Comparison of ENCODE assay signal across 23 cellular contexts in the genomic region with DNA sequence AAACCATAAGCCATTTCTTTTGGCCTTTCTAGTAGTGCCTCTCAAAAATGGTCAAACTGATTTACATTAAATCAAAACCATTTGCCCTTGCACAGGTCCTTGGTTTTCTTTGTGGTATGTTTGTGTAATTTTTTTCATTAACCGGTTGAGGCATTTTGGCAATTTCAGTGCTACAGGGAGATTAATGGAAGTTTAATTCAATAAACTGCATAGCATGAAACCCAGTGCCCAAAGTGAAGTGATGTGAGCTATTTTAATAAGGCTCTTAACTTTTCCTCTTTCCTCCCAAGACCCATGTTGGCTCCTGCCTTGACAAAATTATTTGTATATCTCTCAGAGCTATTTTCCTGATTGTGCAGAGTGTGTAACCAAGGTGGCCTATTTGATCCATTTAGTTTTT.
"Had no signal": no experiment of that assay in that cellular context is flagged by ENCODE, and none has a peak within 500 bp of the region (broad histone marks: within the 10 kb centered on the region; RNA-seq: fewer than 3 reads in every experiment).

No MANE protein-coding gene starts in this region.

- H3K36me3 Mint-ChIP-seq: naive thymus-derived CD4-positive, alpha-beta T cell had no signal

- DNase-seq: dermis blood vessel endothelial cell; dorsolateral prefrontal cortex; effector CD4-positive, alpha-beta T cell; effector memory CD4-positive, alpha-beta T cell; erythroblast; esophagus squamous epithelium; foreskin fibroblast; foreskin melanocyte; gastrocnemius medialis; glutamatergic neuron; head of caudate nucleus; heart right ventricle; hippocampal formation; left cardiac atrium; left lung; left ventricle myocardium superior; lower lobe of right lung; mesenchymal stem cell; midbrain; naive thymus-derived CD4-positive, alpha-beta T cell had no signal

- H3K4me1 ChIP-seq: esophagus squamous epithelium, left lung, lower lobe of right lung had no signal

- H3K27ac Mint-ChIP-seq: naive thymus-derived CD4-positive, alpha-beta T cell had no signal

- H3K4me3 ChIP-seq: coronary artery, dorsolateral prefrontal cortex, esophagus squamous epithelium, gastrocnemius medialis, heart right ventricle, left lung, lower lobe of right lung had no signal

- H3K36me3 ChIP-seq: esophagus squamous epithelium, gastrocnemius medialis, heart right ventricle, left lung, lower lobe of right lung had no signal

- H3K4me3 Mint-ChIP-seq: naive thymus-derived CD4-positive, alpha-beta T cell had no signal

- H3K4me1 Mint-ChIP-seq: naive thymus-derived CD4-positive, alpha-beta T cell had no signal

- H3K9me3 ChIP-seq: esophagus squamous epithelium, gastrocnemius medialis, heart right ventricle, left lung, lower lobe of right lung had no signal

- H3K27ac ChIP-seq: coronary artery, dorsolateral prefrontal cortex, epithelial cell of prostate, esophagus squamous epithelium, gastrocnemius medialis, heart right ventricle, left lung, lower lobe of right lung had no signal

- ATAC-seq: esophagus mucosa; gastrocnemius medialis; heart right ventricle; left cardiac atrium; left lung; left ventricle myocardium superior; lower lobe of right lung; naive thymus-derived CD4-positive, alpha-beta T cell had no signal

- H3K27me3 ChIP-seq: dorsolateral prefrontal cortex, esophagus squamous epithelium, gastrocnemius medialis, heart right ventricle had no signal
